Comparison of ENCODE assay signal across 15 cellular contexts in the genomic region with DNA sequence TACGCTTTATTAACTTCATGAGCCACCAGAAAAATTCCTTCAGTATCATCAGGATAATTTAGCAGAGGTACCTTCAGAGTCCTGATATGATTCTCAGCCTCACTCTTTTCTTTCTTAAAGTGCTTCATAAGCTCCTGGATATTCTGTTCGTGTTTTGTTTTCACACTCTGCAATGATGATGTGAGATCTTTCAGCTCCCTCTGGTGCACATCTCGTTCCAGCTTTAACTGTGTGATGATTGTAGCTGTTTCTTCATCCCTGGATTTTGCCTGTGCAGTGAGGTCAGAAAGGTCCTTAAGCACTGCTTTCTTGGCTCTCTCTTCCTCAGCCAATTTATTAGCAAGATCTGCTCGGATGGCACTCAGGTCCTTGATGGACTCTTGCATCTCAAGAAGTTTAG.
DNase-seq lines count a peak whose midpoint lies in the region; ATAC-seq and TF ChIP-seq lines count a peak whose summit lies in the region.
"Had no signal": no experiment of that assay in that cellular context is flagged by ENCODE, and none has a peak within 500 bp of the region (broad histone marks: within the 10 kb centered on the region; RNA-seq: fewer than 3 reads in every experiment).

No MANE protein-coding gene starts in this region.

- no peaks in the 10 kb centered on the region for H3K4me1 ChIP-seq in gastrocnemius medialis
- H3K4me1 ChIP-seq: heart right ventricle, left lung had no signal

- no peaks in the 10 kb centered on the region for H3K27me3 ChIP-seq in gastrocnemius medialis
- H3K27me3 ChIP-seq: heart right ventricle, left lung had no signal

- no peaks in the 10 kb centered on the region for H3K9me3 Mint-ChIP-seq in activated CD4-positive, alpha-beta T cell treated with anti-CD3 and anti-CD28 coated beads, Interleukin-2, amount 10 ng/mL, durations not matched to agents 24 days and 14 days
- H3K9me3 Mint-ChIP-seq: effector memory CD8-positive, alpha-beta T cell; naive thymus-derived CD4-positive, alpha-beta T cell had no signal

- TF ChIP-seq POLR2A in gastrocnemius medialis (IDR thresholded peaks at IDR 0.05): no peak

- H3K36me3 ChIP-seq in gastrocnemius medialis: no peaks in the 10 kb centered on the region

- ATAC-seq in gastrocnemius medialis: no peak
- ATAC-seq: effector memory CD8-positive, alpha-beta T cell; left lung; naive thymus-derived CD4-positive, alpha-beta T cell had no signal

- H3K4me3 ChIP-seq in fibroblast of pulmonary artery (replicated peaks; ENCODE audit: low read depth, low read length) (no peak overlapping the region), gastrocnemius medialis (no peak overlapping the region)
- H3K4me3 ChIP-seq: heart right ventricle, left lung had no signal

- no peaks in the 10 kb centered on the region for H3K27me3 Mint-ChIP-seq in activated CD4-positive, alpha-beta T cell treated with anti-CD3 and anti-CD28 coated beads, Interleukin-2, amount 10 ng/mL, durations not matched to agents 24 days and 14 days
- H3K27me3 Mint-ChIP-seq: effector memory CD8-positive, alpha-beta T cell; naive thymus-derived CD4-positive, alpha-beta T cell had no signal

- no peak overlapping the region for H3K27ac ChIP-seq in gastrocnemius medialis
- H3K27ac ChIP-seq: heart right ventricle, left lung had no signal

- peaks cover 4% of the 10 kb centered on the region for H3K36me3 Mint-ChIP-seq in activated CD4-positive, alpha-beta T cell treated with anti-CD3 and anti-CD28 coated beads, Interleukin-2, amount 10 ng/mL, durations not matched to agents 24 days and 14 days (ENCODE audit: low read depth)

- TF ChIP-seq CTCF in fibroblast of pulmonary artery (IDR thresholded peaks at IDR 0.05; ENCODE audit: low read length, missing control alignments): peak; percentile 8
- TF ChIP-seq CTCF in gastrocnemius medialis (IDR thresholded peaks at IDR 0.05 in 4 of 5, conservative IDR thresholded peaks at IDR 0.05 in 1 of 5): no peak

- intact Hi-C loops in activated CD4-positive, alpha-beta T cell treated with anti-CD3 and anti-CD28 coated beads, Interleukin-2, amount 10 ng/mL, durations not matched to agents 24 days and 14 days (cut with micrococcal nuclease): no loop called here
- intact Hi-C loops in gastrocnemius medialis (cut with DNase I; ENCODE audit: low total_unique reads): no loop called here

- DNase-seq in G401 (ENCODE audit: low spot score): peak; percentile 26
- peak; percentile 32 for DNase-seq in SK-MEL-5 (ENCODE audit: low read depth, low spot score)
- DNase-seq in fibroblast of pulmonary artery (ENCODE audit: low read depth): peak; percentile 43
- peak; percentile 2 for DNase-seq in putamen (ENCODE audit: low spot score)
- DNase-seq in CD1c-positive myeloid dendritic cell (ENCODE audit: extremely low spot score): no peak
- DNase-seq in activated CD4-positive, alpha-beta T cell treated with anti-CD3 and anti-CD28 coated beads, Interleukin-2, amount 10 ng/mL, durations not matched to agents 24 days and 14 days: no peak
- DNase-seq in gastrocnemius medialis: no peak
- DNase-seq: activated effector memory CD4-positive, alpha-beta T cell treated with Interleukin-2 at 50 U/mL for 16 hours; effector memory CD8-positive, alpha-beta T cell; heart right ventricle; left lung; naive thymus-derived CD4-positive, alpha-beta T cell; NCI-H1417 treated with DMSO at 0.1 percent for 48 hours; retina; SW 1271 had no signal

- in situ Hi-C loops in G401 (cut with HindIII; ENCODE audit: low sequenced_read_pairs) (no loop called here), SK-MEL-5 (cut with HindIII; ENCODE audit: low pct_unique_long_range_greater_than_20kb, low sequenced_read_pairs) (no loop called here), gastrocnemius medialis (cut with MboI; ENCODE audit: low sequenced_read_pairs in 4 of 4) (no loop called here)

- no peaks in the 10 kb centered on the region for H3K9me3 ChIP-seq in gastrocnemius medialis
- H3K9me3 ChIP-seq: heart right ventricle, left lung had no signal

- no peak overlapping the region for H3K4me3 Mint-ChIP-seq in activated CD4-positive, alpha-beta T cell treated with anti-CD3 and anti-CD28 coated beads, Interleukin-2, amount 10 ng/mL, durations not matched to agents 24 days and 14 days
- H3K4me3 Mint-ChIP-seq: effector memory CD8-positive, alpha-beta T cell; naive thymus-derived CD4-positive, alpha-beta T cell had no signal

- H3K4me1 Mint-ChIP-seq in activated CD4-positive, alpha-beta T cell treated with anti-CD3 and anti-CD28 coated beads, Interleukin-2, amount 10 ng/mL, durations not matched to agents 24 days and 14 days: no peaks in the 10 kb centered on the region

- H3K27ac Mint-ChIP-seq in activated CD4-positive, alpha-beta T cell treated with anti-CD3 and anti-CD28 coated beads, Interleukin-2, amount 10 ng/mL, durations not matched to agents 24 days and 14 days: no peak overlapping the region
- H3K27ac Mint-ChIP-seq: effector memory CD8-positive, alpha-beta T cell; naive thymus-derived CD4-positive, alpha-beta T cell had no signal

Comparison
In these comparisons a context has a peak if more than half of its experiments do, and no peak if none do; other contexts are left out.
1. DNase-seq: peak in G401 (single experiment), SK-MEL-5 (single experiment), fibroblast of pulmonary artery (single experiment) and putamen (single experiment); none in CD1c-positive myeloid dendritic cell (single experiment), activated CD4-positive, alpha-beta T cell treated with anti-CD3 and anti-CD28 coated beads, Interleukin-2, amount 10 ng/mL, durations not matched to agents 24 days and 14 days (single experiment) and gastrocnemius medialis (0 of 2).